19 cellular contexts compared by ENCODE assay signal in the genomic region with DNA sequence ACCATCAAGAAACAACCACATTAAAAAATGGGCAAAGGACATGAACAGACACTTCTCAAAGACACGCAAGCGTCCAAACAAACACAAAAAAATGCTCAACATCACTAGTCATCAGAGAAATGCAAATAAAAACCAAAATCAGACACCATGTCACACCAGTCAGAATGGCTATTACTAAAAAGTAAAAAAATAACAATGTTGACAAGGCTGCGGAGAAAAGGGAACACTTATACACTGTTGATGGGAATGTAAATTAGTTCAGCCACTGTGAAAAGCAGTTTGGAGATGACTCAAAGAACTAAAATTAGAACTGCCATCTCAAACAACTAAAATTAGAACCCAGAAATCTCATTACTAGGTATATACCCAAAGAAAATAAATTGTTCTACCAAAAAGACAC.
A peak's percentile ranks its signal among the peaks of the same experiment; 100 is the strongest.
DNase-seq lines count a peak whose midpoint lies in the region; ATAC-seq, FAIRE-seq and TF ChIP-seq lines count a peak whose summit lies in the region.
"Had no signal": no experiment of that assay in that cellular context is flagged by ENCODE, and none has a peak within 500 bp of the region (broad histone marks: within the 10 kb centered on the region; RNA-seq: fewer than 3 reads in every experiment).

No MANE protein-coding gene starts in this region.

- H3K36me3 ChIP-seq in kidney (ENCODE audit: control insufficient read depth in 1 of 2, insufficient read depth in 2 of 2, low read length in 2 of 2), result no peaks in the 10 kb centered on the region
- H3K36me3 ChIP-seq in mesenchymal stem cell (ENCODE audit: control insufficient read depth in 1 of 2, insufficient read depth in 2 of 2, low read depth in 1 of 2, low read length in 2 of 2), result no peaks in the 10 kb centered on the region

- peak; percentile 72 for ATAC-seq in GM18870 (IDR thresholded peaks at IDR 0.05; ENCODE audit: unreplicated experiment)
- ATAC-seq in GM21529 (IDR thresholded peaks at IDR 0.05; ENCODE audit: unreplicated experiment), result peak; percentile 45
- peak; percentile 58 for ATAC-seq in HG03342 (IDR thresholded peaks at IDR 0.05; ENCODE audit: unreplicated experiment)
- ATAC-seq: GM23338, HCT116 had no signal

- H3K4me3 ChIP-seq in kidney (ENCODE audit: low read length in 2 of 2) (no peak overlapping the region), mesenchymal stem cell (ENCODE audit: insufficient read depth in 1 of 2, low read depth in 1 of 2, low read length in 2 of 2) (no peak overlapping the region)
- H3K4me3 ChIP-seq: GM23338 had no signal

- H3K27ac ChIP-seq in kidney (ENCODE audit: low read depth in 2 of 2, low read length in 2 of 2) (no peak overlapping the region), mesenchymal stem cell (ENCODE audit: low read length, poor library complexity, severe bottlenecking) (no peak overlapping the region)

- H2BK15ac ChIP-seq in mesenchymal stem cell (ENCODE audit: low read depth, poor library complexity, severe bottlenecking), result no peak overlapping the region

- intact Hi-C loops in kidney (cut with DNase I), result no loop called here

- no peak overlapping the region for H3K4me2 ChIP-seq in mesenchymal stem cell (ENCODE audit: low read length, poor library complexity, severe bottlenecking)
- H3K4me2 ChIP-seq: GM23338 had no signal

- TF ChIP-seq CTCF in kidney (IDR thresholded peaks at IDR 0.05; ENCODE audit: borderline replicate concordance, extremely low read depth, insufficient read depth), result no peak

- no peaks in the 10 kb centered on the region for H3K27me3 ChIP-seq in mesenchymal stem cell (ENCODE audit: control insufficient read depth in 1 of 2, insufficient read depth in 1 of 2, low read length in 2 of 2)

- no peak overlapping the region for H2BK120ac ChIP-seq in mesenchymal stem cell (ENCODE audit: low read depth, low read length)

- H2BK5ac ChIP-seq in mesenchymal stem cell (ENCODE audit: low read depth, low read length, poor library complexity, severe bottlenecking), result no peak overlapping the region

- H3K4ac ChIP-seq in mesenchymal stem cell (ENCODE audit: low read depth in 1 of 2, low read length in 2 of 2), result no peak overlapping the region

- H4K91ac ChIP-seq in mesenchymal stem cell (ENCODE audit: low read length), result no peak overlapping the region

- no peak overlapping the region for H3K9ac ChIP-seq in kidney (ENCODE audit: low read length in 2 of 2)
- H3K9ac ChIP-seq in mesenchymal stem cell (ENCODE audit: low read length), result no peak overlapping the region

- H2BK12ac ChIP-seq in mesenchymal stem cell (ENCODE audit: low read length in 2 of 2), result no peak overlapping the region

- H2AFZ ChIP-seq in mesenchymal stem cell (ENCODE audit: low read depth, low read length), result no peak overlapping the region
- H2AFZ ChIP-seq: GM23338 had no signal

- no peak for FAIRE-seq in kidney (lab: Jason Lieb, UNC)

- WGBS in mesenchymal stem cell, result 86% methylated on average over 2 of the region's 3 CpGs

- H3K9me3 ChIP-seq in kidney (ENCODE audit: control insufficient read depth in 1 of 2, low read length in 2 of 2), result no peaks in the 10 kb centered on the region
- H3K9me3 ChIP-seq in mesenchymal stem cell (ENCODE audit: control insufficient read depth, low read length), result peaks cover 15% of the 10 kb centered on the region

- H3K79me1 ChIP-seq in mesenchymal stem cell (replicated peaks; ENCODE audit: low read length, poor library complexity, severe bottlenecking), result no peaks in the 10 kb centered on the region

- no peak overlapping the region for H2AK5ac ChIP-seq in mesenchymal stem cell (ENCODE audit: low read length, severe bottlenecking)

- DNase-seq in kidney, result no peak
- DNase-seq in mesenchymal stem cell, result no peak
- no peak for DNase-seq in activated CD4-positive, alpha-beta T cell treated with anti-CD3 and anti-CD28 coated beads for 1 hour
- DNase-seq in activated T-cell treated with anti-CD3 and anti-CD28 coated beads for 4 hours, result no peak
- DNase-seq: CD4-positive, CD25-positive, alpha-beta regulatory T cell; EL; IMR-90; Karpas-422; MM.1S; NCI-H1105 treated with DMSO at 0.1 percent for 48 hours; NCI-H187 treated with DMSO at 0.1 percent for 48 hours; NCI-H69; NK-92 treated with Interleukin-12 subunit alpha and Interleukin-12 subunit beta, amount 100 ng/mL, for 24 hours; SIG-M5 had no signal

- H3K14ac ChIP-seq in mesenchymal stem cell (ENCODE audit: low read length in 2 of 2), result no peak overlapping the region

- H3K4me1 ChIP-seq in kidney (ENCODE audit: control insufficient read depth in 1 of 2, insufficient read depth in 1 of 2, low read depth in 1 of 2, low read length in 2 of 2) (no peaks in the 10 kb centered on the region), mesenchymal stem cell (ENCODE audit: control insufficient read depth, insufficient read depth, low read depth, low read length) (no peaks in the 10 kb centered on the region)

- H3K23ac ChIP-seq in mesenchymal stem cell (ENCODE audit: low read length in 2 of 2), result no peak overlapping the region

- H4K8ac ChIP-seq in mesenchymal stem cell (ENCODE audit: low read length), result no peak overlapping the region

- no peak overlapping the region for H3K18ac ChIP-seq in mesenchymal stem cell (ENCODE audit: low read depth in 1 of 2, low read length in 2 of 2)
